ENCODE assay signal across 11 cellular contexts in genomic region chr1:212487774-212488435, GRCh38. TPM values are rescaled to one million over a fixed set of nuclear protein-coding genes. Genes with fewer than 3 reads are reported as not detected.
DNase-seq lines count a peak whose midpoint lies in the region; ATAC-seq, FAIRE-seq and TF ChIP-seq lines count a peak whose summit lies in the region.
"Had no signal": no experiment of that assay in that cellular context is flagged by ENCODE, and none has a peak within 500 bp of the region (broad histone marks: within the 10 kb centered on the region; RNA-seq: fewer than 3 reads in every experiment).

No MANE protein-coding gene starts in this region.

- no peak overlapping the region for H3K4me2 ChIP-seq in K562 (ENCODE audit: insufficient read depth, low read length)

- no peaks in the 10 kb centered on the region for H3K9me1 ChIP-seq in K562 (ENCODE audit: control insufficient read depth, insufficient read depth, low read length)

- WGBS in K562 (ENCODE audit: insufficient coverage, low coverage, missing lambda C conversion rate): 26% methylated on average over 6 of the region's 7 CpGs
- 78 to 80% methylated on average over 6 to 7 of the region's 7 CpGs for WGBS in tibial nerve, 2 donors

- TF ChIP-seq EP300 in K562 (IDR thresholded peaks at IDR 0.05; ENCODE audit: low read length): no peak
- no peak for TF ChIP-seq EP300 in tibial nerve (IDR thresholded peaks at IDR 0.05)

- H4K20me1 ChIP-seq in K562 (replicated peaks; ENCODE audit: control insufficient read depth, insufficient read depth, low read length): no peaks in the 10 kb centered on the region

- in situ Hi-C loops in K562 (cut with MboI) (no loop called here), GM13977 (cut with MboI; ENCODE audit: low pct_unique_long_range_greater_than_20kb, low sequenced_read_pairs, unreplicated experiment) (no loop called here)

- H3K27ac ChIP-seq in K562 (ENCODE audit: extremely low read depth, low read depth, low read length) (no peak overlapping the region; the same call in 2 of the 3 replicates), left lung (peak overlapping the region; percentile 42 to 61), tibial nerve (peak overlapping the region in 3 of 4 donors; percentile 38 to 82 (median 78))
- H3K27ac ChIP-seq: colonic mucosa had no signal

- H3K36me3 ChIP-seq in K562 (ENCODE audit: control insufficient read depth, insufficient read depth, low read length): no peaks in the 10 kb centered on the region
- H3K36me3 ChIP-seq in left lung: no peaks in the 10 kb centered on the region
- H3K36me3 ChIP-seq in tibial nerve: no peaks in the 10 kb centered on the region
- H3K36me3 ChIP-seq: colonic mucosa had no signal

- no peaks in the 10 kb centered on the region for H3K9me3 ChIP-seq in K562 (replicated peaks; ENCODE audit: control insufficient read depth, insufficient read depth, low read depth, low read length)
- no peaks in the 10 kb centered on the region for H3K9me3 ChIP-seq in left lung
- no peaks in the 10 kb centered on the region for H3K9me3 ChIP-seq in tibial nerve
- H3K9me3 ChIP-seq: colonic mucosa, mucosa of descending colon had no signal

- no TSS peak for BruUV-seq in K562 (replicated peaks; lab: Mats Ljungman, UMichigan)

- H3K27me3 ChIP-seq in K562 (ENCODE audit: control insufficient read depth in 2 of 2, insufficient read depth in 2 of 2, low read length in 2 of 2): peaks cover 13 to 31% of the 10 kb centered on the region in 2 experiments
- H3K27me3 ChIP-seq in left lung: no peaks in the 10 kb centered on the region
- H3K27me3 ChIP-seq in tibial nerve: no peaks in the 10 kb centered on the region
- H3K27me3 ChIP-seq: colonic mucosa had no signal

- no peak for FAIRE-seq in K562 (lab: Jason Lieb, UNC)

- no peak overlapping the region for H2AFZ ChIP-seq in K562 (ENCODE audit: low read depth, low read length)

- TF ChIP-seq RAD21 in K562 (CRISPR knock-in tag; conservative IDR thresholded peaks at IDR 0.05 in 1 of 2, IDR thresholded peaks at IDR 0.05 in 1 of 2): no peak

- peak; percentile 32 for DNase-seq in HT-29 (ENCODE audit: low spot score)
- no peak for DNase-seq in K562 (ENCODE audit: extremely low read depth in 1 of 4, low spot score in 3 of 4)
- DNase-seq in left lung: no peak
- no peak for DNase-seq in tibial nerve (ENCODE audit: low spot score in 2 of 2)
- DNase-seq in NCI-H2029 (lab: John Stamatoyannopoulos, UW): no peak
- no peak for DNase-seq in T-helper 9 cell
- DNase-seq in GM13977 (ENCODE audit: low spot score): no peak
- DNase-seq: activated naive CD4-positive, alpha-beta T cell treated with anti-CD3 and anti-CD28 coated beads, Interleukin-2, amount 50 U/mL, for 16 hours; NCI-H526 had no signal

- TF ChIP-seq POLR2A in K562 (conservative IDR thresholded peaks at IDR 0.05): no peak
- no peak for TF ChIP-seq POLR2A in tibial nerve (IDR thresholded peaks at IDR 0.05)

- ATAC-seq in K562 (no peak), left lung (no peak)

- H3K4me1 ChIP-seq in K562 (replicated peaks in 1 of 2; ENCODE audit: control insufficient read depth in 2 of 2, insufficient read depth in 2 of 2, low read length in 2 of 2): peaks cover 10 to 17% of the 10 kb centered on the region in 2 experiments
- peaks cover 5 to 24% of the 10 kb centered on the region in 2 donors for H3K4me1 ChIP-seq in left lung
- H3K4me1 ChIP-seq in tibial nerve: peaks cover 0 to 35% (median 13%) of the 10 kb centered on the region in 4 donors
- H3K4me1 ChIP-seq: colonic mucosa had no signal

- TF ChIP-seq CTCF in K562 (IDR thresholded peaks at IDR 0.05 in 2 of 3, conservative IDR thresholded peaks at IDR 0.05 in 1 of 3; ENCODE audit: insufficient read depth in 2 of 3, low read depth in 1 of 3, low read length in 3 of 3) (no peak), left lung (IDR thresholded peaks at IDR 0.05) (no peak), tibial nerve (IDR thresholded peaks at IDR 0.05) (no peak), GM13977 (IDR thresholded peaks at IDR 0.05; ENCODE audit: extremely low read depth, insufficient read depth, missing control alignments) (no peak)

- CTCF ChIA-PET in K562 (lab: Yijun Ruan, JAX; ENCODE audit: low intra/inter-chr PET ratio): interaction anchor here (0.7 kb wide), 1 partner anchor 1357 kb away, joined by 3 read pairs; no protein-coding TSS in a partner anchor

- POLR2A ChIA-PET in K562 (lab: Yijun Ruan, JAX): interaction anchor here (0.6 to 2.9 kb wide), 5 partner anchors 10 to 124 kb away, joined by 3 to 11 read pairs (median 4); partner anchors contain the start of gene ATF3

- no peak overlapping the region for H3K4me3 ChIP-seq in K562
- no peak overlapping the region for H3K4me3 ChIP-seq in left lung
- H3K4me3 ChIP-seq in tibial nerve: no peak overlapping the region
- H3K4me3 ChIP-seq: colonic mucosa, mucosa of descending colon had no signal

- H3K79me2 ChIP-seq in K562 (ENCODE audit: control insufficient read depth, insufficient read depth, low read length): no peaks in the 10 kb centered on the region

- no peak overlapping the region for H3K9ac ChIP-seq in K562 (ENCODE audit: insufficient read depth in 1 of 2, low read depth in 2 of 2, low read length in 2 of 2)

- intact Hi-C loops in K562 (cut with micrococcal nuclease) (loop anchor here (5.0 kb wide), 1 partner anchor 69 kb away; no protein-coding TSS in a partner anchor), left lung (cut with DNase I) (no loop called here)

TF ChIP-seq in K562, 482 proteins besides CTCF, POLR2A, EP300 and RAD21 (continues in another document):
- TF ChIP-seq ZNF395 (CRISPR knock-in tag; IDR thresholded peaks at IDR 0.05): peak; percentile 57; the same call in 1 of the 2 replicates
- TF ChIP-seq RHOXF2B (CRISPR knock-in tag; conservative IDR thresholded peaks at IDR 0.05): no peak
- no peak for TF ChIP-seq ZFX (CRISPR knock-in tag; IDR thresholded peaks at IDR 0.05)
- TF ChIP-seq ZFPM2 (CRISPR knock-in tag; IDR thresholded peaks at IDR 0.05): no peak
- peak; percentile 24 for TF ChIP-seq PRDM10 (IDR thresholded peaks at IDR 0.05; ENCODE audit: partially characterized antibody)
- TF ChIP-seq ARHGAP35 (IDR thresholded peaks at IDR 0.05; ENCODE audit: partially characterized antibody): no peak
- TF ChIP-seq POLR3G (IDR thresholded peaks at IDR 0.05; ENCODE audit: extremely low read depth, insufficient read length, insufficient replicate concordance): no peak

RNA-seq across cellular contexts. Expression of gene NENF, which starts 55.2 kb away (rescaled TPM):
- total RNA-seq in HT-29 (2014; rRNA removed; shearing (Covaris generic)): 27.6 and 28.2 TPM in 2 replicates
- 18.4 and 30.9 TPM in 2 replicates for total RNA-seq in K562 (2011; cell fraction: chromatin; rRNA removed; ENCODE audit: low replicate concordance)
- total RNA-seq in K562 (2011; cell fraction: nucleolus; rRNA removed): 52.2 and 53.7 TPM in 2 replicates
- total RNA-seq in K562 (2011; cell fraction: nucleoplasm; rRNA removed): 47.9 and 75.6 TPM in 2 replicates
- total RNA-seq in K562 (2014; rRNA removed) (97.3 and 100 TPM in 2 replicates), K562 (2014; rRNA removed; fragmentation: Illumina TruSeq; extraction: Trizol) (62.9 and 72.8 TPM in 2 replicates), K562 (2015; rRNA removed; fragmentation: Illumina TruSeq; extraction: Trizol) (51.0 and 55.1 TPM in 2 replicates), K562 (2021) (74.0 and 74.4 TPM in 2 replicates), left lung (10 to 100 TPM; 45.2 to 47.4 TPM), tibial nerve (100 to 1,000 TPM; 164 to 211 (median 164) TPM)
- polyA plus RNA-seq in K562 (2011; rRNA removed) (87.6 and 92.4 TPM in 2 replicates), K562 (2014; fragmentation: Illumina TruSeq; extraction: Trizol) (53.4 and 59.9 TPM in 2 replicates), K562 (2014; fragmentation: Nextera tagmentation; extraction: Ambion mirVana) (10 to 100 TPM in 1 of 2 experiments, 1 to 10 TPM in 1; 6.1 to 11.4 TPM), K562 (2014; rRNA removed) (89.2 and 95.7 TPM in 2 replicates)
- polyA plus RNA-seq in K562 (2011; cell fraction: cytosol; rRNA removed): 66.7 and 98.8 TPM in 2 replicates
- 32.2 and 37.6 TPM in 2 replicates for polyA plus RNA-seq in K562 (2011; cell fraction: nucleus; rRNA removed)
- polyA plus RNA-seq in K562 (2012): 70.5 and 73.8 TPM in 2 replicates
- polyA minus RNA-seq in K562 (2011; rRNA and poly(A)+ RNA removed): 20.8 and 22.7 TPM in 2 replicates
- polyA minus RNA-seq in K562 (2011; cell fraction: cytosol; rRNA and poly(A)+ RNA removed): 15.7 and 18.1 TPM in 2 replicates
- polyA minus RNA-seq in K562 (2011; cell fraction: nucleus; rRNA and poly(A)+ RNA removed): 4.0 and 9.8 TPM in 2 replicates
